8 cellular contexts compared by ENCODE assay signal in genomic region chr10:87505366-87506113, GRCh38. TPM values are rescaled to one million over a fixed set of nuclear protein-coding genes. Genes with fewer than 3 reads are reported as not detected.
A peak's percentile ranks its signal among the peaks of the same experiment; 100 is the strongest.
DNase-seq lines count a peak whose midpoint lies in the region; ATAC-seq and TF ChIP-seq lines count a peak whose summit lies in the region.

No MANE protein-coding gene starts in this region.

- no peaks in the 10 kb centered on the region for H3K27me3 ChIP-seq in CD4-positive, CD25-positive, alpha-beta regulatory T cell (ENCODE audit: control insufficient read depth, insufficient read depth, low read length)
- H3K27me3 ChIP-seq in NT2/D1 (ENCODE audit: insufficient read depth, insufficient read length) (no peaks in the 10 kb centered on the region), thymus (ENCODE audit: control insufficient read depth, insufficient read depth) (peaks cover 2% of the 10 kb centered on the region)

- H3K9me3 ChIP-seq in CD4-positive, CD25-positive, alpha-beta regulatory T cell (ENCODE audit: control insufficient read depth in 2 of 2, low read length in 2 of 2): no peaks in the 10 kb centered on the region
- H3K9me3 ChIP-seq in NT2/D1 (ENCODE audit: insufficient read depth, low read length) (no peaks in the 10 kb centered on the region), thymus (ENCODE audit: control insufficient read depth) (no peaks in the 10 kb centered on the region)

- H3K27ac ChIP-seq in CD4-positive, CD25-positive, alpha-beta regulatory T cell (ENCODE audit: insufficient read depth, low read length, poor library complexity, severe bottlenecking): no peak overlapping the region
- H3K27ac ChIP-seq in thymus (ENCODE audit: low read depth): no peak overlapping the region

- peaks cover 6% of the 10 kb centered on the region for H3K36me3 ChIP-seq in CD4-positive, CD25-positive, alpha-beta regulatory T cell (ENCODE audit: control insufficient read depth, insufficient read depth, low read length)
- peaks cover 23% of the 10 kb centered on the region for H3K36me3 ChIP-seq in NT2/D1 (ENCODE audit: insufficient read depth, insufficient read length, low read length)
- no peaks in the 10 kb centered on the region for H3K36me3 ChIP-seq in thymus (ENCODE audit: control insufficient read depth, insufficient read depth)

- DNase-seq in CD4-positive, CD25-positive, alpha-beta regulatory T cell: peak; percentile 5 to 61 (median 33)
- DNase-seq in NT2/D1 (ENCODE audit: low read depth, low spot score) (peak; percentile 39), fibroblast of the conjunctiva (ENCODE audit: low read depth) (peak; percentile 21), neural crest cell (ENCODE audit: low read depth, low spot score) (peak; percentile 18)
- DNase-seq in activated T-helper 2 cell treated with anti-CD3 and anti-CD28 coated beads, Interferon-gamma antibody, Interleukin-2, Interleukin-4, amounts not matched to agents 10 μg/mL and 5 μg/mL and 100 μg/mL, durations not matched to agents 14 hours and 24 hours and 36 hours (ENCODE audit: low spot score): no peak

- H3K4me3 Mint-ChIP-seq in CD4-positive, CD25-positive, alpha-beta regulatory T cell: peak overlapping the region; percentile 80 to 96 (median 90)
- H3K4me3 Mint-ChIP-seq in activated T-helper 2 cell treated with anti-CD3 and anti-CD28 coated beads, Interferon-gamma antibody, Interleukin-2, Interleukin-4, amounts not matched to agents 10 μg/mL and 5 μg/mL and 100 μg/mL, durations not matched to agents 14 hours and 24 hours and 36 hours (ENCODE audit: low read depth): peak overlapping the region; percentile 83
- H3K4me3 Mint-ChIP-seq in neural crest cell: peak overlapping the region; percentile 95

- H3K27ac Mint-ChIP-seq in CD4-positive, CD25-positive, alpha-beta regulatory T cell: peak overlapping the region in 2 of 3 donors; percentile 60
- H3K27ac Mint-ChIP-seq in activated T-helper 2 cell treated with anti-CD3 and anti-CD28 coated beads, Interferon-gamma antibody, Interleukin-2, Interleukin-4, amounts not matched to agents 10 μg/mL and 5 μg/mL and 100 μg/mL, durations not matched to agents 14 hours and 24 hours and 36 hours: peak overlapping the region; percentile 44
- no peak overlapping the region for H3K27ac Mint-ChIP-seq in neural crest cell (ENCODE audit: unreplicated experiment)

- peak; percentile 65 for TF ChIP-seq CTCF in neural crest cell (conservative IDR thresholded peaks at IDR 0.05)

- intact Hi-C loops in activated T-helper 2 cell treated with anti-CD3 and anti-CD28 coated beads, Interferon-gamma antibody, Interleukin-2, Interleukin-4, amounts not matched to agents 10 μg/mL and 5 μg/mL and 100 μg/mL, durations not matched to agents 14 hours and 24 hours and 36 hours (cut with micrococcal nuclease): loop anchor here (10.0 kb wide), 1 partner anchor 531 kb away; no protein-coding TSS in a partner anchor

- H3K4me1 ChIP-seq in CD4-positive, CD25-positive, alpha-beta regulatory T cell (ENCODE audit: control insufficient read depth, insufficient read depth, low read length, poor library complexity, severe bottlenecking): peaks cover 22% of the 10 kb centered on the region
- H3K4me1 ChIP-seq in NT2/D1 (ENCODE audit: insufficient read depth, insufficient read length) (no peaks in the 10 kb centered on the region), thymus (ENCODE audit: control insufficient read depth, insufficient read depth, low read length) (peaks cover 8% of the 10 kb centered on the region)

- peaks cover 11% of the 10 kb centered on the region for H3K36me3 Mint-ChIP-seq in CD4-positive, CD25-positive, alpha-beta regulatory T cell
- peaks cover 12% of the 10 kb centered on the region for H3K36me3 Mint-ChIP-seq in activated T-helper 2 cell treated with anti-CD3 and anti-CD28 coated beads, Interferon-gamma antibody, Interleukin-2, Interleukin-4, amounts not matched to agents 10 μg/mL and 5 μg/mL and 100 μg/mL, durations not matched to agents 14 hours and 24 hours and 36 hours (ENCODE audit: low read depth)
- peaks cover 2% of the 10 kb centered on the region for H3K36me3 Mint-ChIP-seq in neural crest cell (ENCODE audit: low read depth)

- peaks cover 12% of the 10 kb centered on the region for H3K27me3 Mint-ChIP-seq in CD4-positive, CD25-positive, alpha-beta regulatory T cell
- H3K27me3 Mint-ChIP-seq in activated T-helper 2 cell treated with anti-CD3 and anti-CD28 coated beads, Interferon-gamma antibody, Interleukin-2, Interleukin-4, amounts not matched to agents 10 μg/mL and 5 μg/mL and 100 μg/mL, durations not matched to agents 14 hours and 24 hours and 36 hours (ENCODE audit: low read depth): peaks cover 12% of the 10 kb centered on the region
- peaks cover 4% of the 10 kb centered on the region for H3K27me3 Mint-ChIP-seq in neural crest cell (ENCODE audit: low read depth)

- peak overlapping the region; percentile 89 for H3K4me3 ChIP-seq in CD4-positive, CD25-positive, alpha-beta regulatory T cell (ENCODE audit: low read depth, low read length)
- H3K4me3 ChIP-seq in NT2/D1 (ENCODE audit: insufficient read length, low read depth) (peak overlapping the region; percentile 95), thymus (ENCODE audit: low read length) (peak overlapping the region; percentile 72)

- 2% methylated on average over 41 of the region's 41 CpGs for WGBS in thymus

- peak overlapping the region; percentile 94 for H3K9ac ChIP-seq in NT2/D1 (ENCODE audit: insufficient read length, low read depth)

- peak; percentile 57 to 60 for ATAC-seq in CD4-positive, CD25-positive, alpha-beta regulatory T cell (ENCODE audit: low read depth in 2 of 2)
- ATAC-seq in GM19035 (IDR thresholded peaks at IDR 0.05; ENCODE audit: unreplicated experiment): peak; percentile 62
- peak; percentile 60 for ATAC-seq in HG03175 (IDR thresholded peaks at IDR 0.05; ENCODE audit: unreplicated experiment)

- peaks cover 0 to 2% (median 0%) of the 10 kb centered on the region in 7 donors for H3K9me3 Mint-ChIP-seq in CD4-positive, CD25-positive, alpha-beta regulatory T cell
- no peaks in the 10 kb centered on the region for H3K9me3 Mint-ChIP-seq in activated T-helper 2 cell treated with anti-CD3 and anti-CD28 coated beads, Interferon-gamma antibody, Interleukin-2, Interleukin-4, amounts not matched to agents 10 μg/mL and 5 μg/mL and 100 μg/mL, durations not matched to agents 14 hours and 24 hours and 36 hours
- no peaks in the 10 kb centered on the region for H3K9me3 Mint-ChIP-seq in neural crest cell

- peaks cover 21 to 47% (median 35%) of the 10 kb centered on the region in 4 donors for H3K4me1 Mint-ChIP-seq in CD4-positive, CD25-positive, alpha-beta regulatory T cell
- H3K4me1 Mint-ChIP-seq in activated T-helper 2 cell treated with anti-CD3 and anti-CD28 coated beads, Interferon-gamma antibody, Interleukin-2, Interleukin-4, amounts not matched to agents 10 μg/mL and 5 μg/mL and 100 μg/mL, durations not matched to agents 14 hours and 24 hours and 36 hours (ENCODE audit: low read depth): peaks cover 27% of the 10 kb centered on the region
- H3K4me1 Mint-ChIP-seq in neural crest cell: peaks cover 35% of the 10 kb centered on the region

RNA-seq across cellular contexts. Expression of gene MINPP1, which starts 0.8 kb away (rescaled TPM):
- total RNA-seq in CD4-positive, CD25-positive, alpha-beta regulatory T cell: 2.8 TPM
- 10 to 100 TPM; 10.4 to 13.5 (median 10.9) TPM for polyA plus RNA-seq in CD4-positive, CD25-positive, alpha-beta regulatory T cell
- total RNA-seq in activated T-helper 2 cell treated with anti-CD3 and anti-CD28 coated beads, Interferon-gamma antibody, Interleukin-2, Interleukin-4, amounts not matched to agents 10 μg/mL and 5 μg/mL and 100 μg/mL, durations not matched to agents 14 hours and 24 hours and 36 hours: 13.4 and 14.1 TPM in 2 replicates
- 23.9 TPM in 2 replicates for total RNA-seq in neural crest cell
- polyA plus RNA-seq in thymus: 16.9 TPM
